Comparison of ENCODE assay signal across 1 cellular context in the genomic region with DNA sequence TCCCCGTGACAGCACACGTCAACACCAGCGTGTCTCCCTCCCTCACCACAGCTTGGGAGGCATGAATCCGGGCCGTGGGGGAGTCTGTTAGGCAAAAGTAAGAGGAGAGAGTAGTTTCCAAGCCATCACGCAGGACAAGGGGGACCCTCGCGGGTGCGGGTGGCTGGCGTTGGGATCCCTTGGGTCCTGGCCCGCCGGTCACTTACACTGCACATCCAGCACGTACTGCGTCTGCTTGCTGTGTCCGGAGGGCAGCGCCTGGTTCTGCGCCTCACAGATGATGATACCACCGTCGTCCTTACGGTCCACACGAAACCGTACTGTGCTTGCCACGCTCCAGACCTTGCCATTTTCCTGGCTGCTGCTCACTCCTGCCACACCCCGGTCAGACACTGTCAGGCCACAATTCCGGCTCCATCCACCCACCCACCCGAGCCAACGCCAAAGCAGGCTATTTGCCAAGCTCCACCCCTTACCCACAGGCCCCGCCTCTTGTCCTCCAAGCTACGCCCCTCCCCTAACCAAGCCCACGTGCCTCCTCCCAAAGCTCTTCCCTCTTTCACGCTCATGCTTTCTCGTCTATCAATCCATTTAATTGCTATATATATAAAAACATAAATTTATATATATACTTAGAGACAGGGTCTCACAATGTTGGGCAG.
TF ChIP-seq lines count a peak whose summit lies in the region.

No MANE protein-coding gene starts in this region.

TF ChIP-seq in WTC11, 78 proteins besides CTCF, POLR2A, EP300 and RAD21:
- no peak for TF ChIP-seq E2F5 (CRISPR knock-in tag; IDR thresholded peaks at IDR 0.05)
- TF ChIP-seq, protein P1, sequence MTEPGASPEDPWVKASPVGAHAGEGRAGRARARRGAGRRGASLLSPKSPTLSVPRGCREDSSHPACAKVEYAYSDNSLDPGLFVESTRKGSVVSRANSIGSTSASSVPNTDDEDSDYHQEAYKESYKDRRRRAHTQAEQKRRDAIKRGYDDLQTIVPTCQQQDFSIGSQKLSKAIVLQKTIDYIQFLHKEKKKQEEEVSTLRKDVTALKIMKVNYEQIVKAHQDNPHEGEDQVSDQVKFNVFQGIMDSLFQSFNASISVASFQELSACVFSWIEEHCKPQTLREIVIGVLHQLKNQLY (CRISPR knock-in tag; IDR thresholded peaks at IDR 0.05), result no peak
- TF ChIP-seq, protein P2, sequence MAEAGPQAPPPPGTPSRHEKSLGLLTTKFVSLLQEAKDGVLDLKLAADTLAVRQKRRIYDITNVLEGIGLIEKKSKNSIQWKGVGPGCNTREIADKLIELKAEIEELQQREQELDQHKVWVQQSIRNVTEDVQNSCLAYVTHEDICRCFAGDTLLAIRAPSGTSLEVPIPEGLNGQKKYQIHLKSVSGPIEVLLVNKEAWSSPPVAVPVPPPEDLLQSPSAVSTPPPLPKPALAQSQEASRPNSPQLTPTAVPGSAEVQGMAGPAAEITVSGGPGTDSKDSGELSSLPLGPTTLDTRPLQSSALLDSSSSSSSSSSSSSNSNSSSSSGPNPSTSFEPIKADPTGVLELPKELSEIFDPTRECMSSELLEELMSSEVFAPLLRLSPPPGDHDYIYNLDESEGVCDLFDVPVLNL (CRISPR knock-in tag; IDR thresholded peaks at IDR 0.05; ENCODE audit: borderline replicate concordance, low read depth), result no peak
- no peak for TF ChIP-seq GABPB1 (CRISPR knock-in tag; IDR thresholded peaks at IDR 0.05)
- no peak for TF ChIP-seq NFYB (CRISPR knock-in tag; conservative IDR thresholded peaks at IDR 0.05; ENCODE audit: low read depth)
- TF ChIP-seq RELA (CRISPR knock-in tag; IDR thresholded peaks at IDR 0.05; ENCODE audit: borderline replicate concordance), result no peak
- no peak for TF ChIP-seq ZNF423 (CRISPR knock-in tag; IDR thresholded peaks at IDR 0.05)
- no peak for TF ChIP-seq PRRX2 (CRISPR knock-in tag; IDR thresholded peaks at IDR 0.05)
- TF ChIP-seq IRF2 (CRISPR knock-in tag; IDR thresholded peaks at IDR 0.05; ENCODE audit: borderline replicate concordance, low read depth), result no peak
- TF ChIP-seq ZMAT4 (CRISPR knock-in tag; IDR thresholded peaks at IDR 0.05), result no peak
- no peak for TF ChIP-seq TEAD1 (CRISPR knock-in tag; IDR thresholded peaks at IDR 0.05)
